10 cellular contexts compared by ENCODE assay signal in the genomic region with DNA sequence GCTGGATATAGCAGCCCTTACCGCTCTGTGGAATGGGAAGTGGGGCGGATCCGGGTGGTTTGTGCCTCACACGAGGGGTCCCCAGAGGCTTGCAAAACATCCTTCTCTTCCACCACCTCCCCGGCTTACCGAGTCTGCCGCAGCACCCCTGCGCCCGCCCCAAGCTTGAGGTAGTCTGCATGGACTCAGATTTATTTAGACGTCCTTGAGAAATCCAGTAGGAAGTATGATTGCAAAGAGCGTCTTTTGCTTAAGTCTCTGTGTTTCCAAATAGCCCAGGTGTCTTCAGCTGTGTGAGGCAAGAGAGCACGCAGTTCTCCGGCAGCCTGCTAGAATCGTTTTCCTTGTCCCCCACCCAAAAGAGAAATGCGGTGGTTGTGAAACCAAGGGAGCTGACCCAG. TPM values are rescaled to one million over a fixed set of nuclear protein-coding genes. Genes with fewer than 3 reads are reported as not detected.
DNase-seq lines count a peak whose midpoint lies in the region; ATAC-seq, FAIRE-seq and TF ChIP-seq lines count a peak whose summit lies in the region.
"Had no signal": no experiment of that assay in that cellular context is flagged by ENCODE, and none has a peak within 500 bp of the region (broad histone marks: within the 10 kb centered on the region; RNA-seq: fewer than 3 reads in every experiment).

No MANE protein-coding gene starts in this region.

- H3K36me3 ChIP-seq in Caco-2 (ENCODE audit: control insufficient read depth, insufficient read depth, low read length) (no peaks in the 10 kb centered on the region), ovary (no peaks in the 10 kb centered on the region)

- H3K36me3 Mint-ChIP-seq in Caco-2 (ENCODE audit: insufficient read depth, unreplicated experiment), result no peaks in the 10 kb centered on the region
- H3K36me3 Mint-ChIP-seq: IgD-negative memory B cell had no signal

- BruUV-seq in Caco-2 (replicated peaks; lab: Mats Ljungman, UMichigan), result no TSS peak

- 5 to 20% (median 5%) methylated on average over 15 of the region's 15 CpGs for WGBS in ovary, 3 donors

- POLR2A ChIA-PET in Caco-2 (lab: Charles Lee), result interaction anchor here (0.7 kb wide), 1 partner anchor 797 kb away, joined by 5 read pairs; no protein-coding TSS in a partner anchor

- H3K27me3 ChIP-seq in Caco-2 (replicated peaks; ENCODE audit: control insufficient read depth, insufficient read depth, low read length) (peaks cover 1% of the 10 kb centered on the region; the same call in 1 of the 2 replicates), dorsolateral prefrontal cortex (no peaks in the 10 kb centered on the region), ovary (no peaks in the 10 kb centered on the region)

- H3K9me3 ChIP-seq in Caco-2 (no peaks in the 10 kb centered on the region), ovary (no peaks in the 10 kb centered on the region)

- intact Hi-C loops in Caco-2 (cut with micrococcal nuclease; ENCODE audit: unreplicated experiment) (loop anchor here (2.0 kb wide), 1 partner anchor 19 kb away; the partner anchor contains the start of gene ZDHHC7), dorsolateral prefrontal cortex (cut with DNase I) (no loop called here), ovary (cut with DNase I) (loop anchor here in 1 of 4 donors (10.0 kb wide), 1 partner anchor 215 kb away; no protein-coding TSS in a partner anchor)

- ATAC-seq in GM18511 (IDR thresholded peaks at IDR 0.05; ENCODE audit: unreplicated experiment), result no peak
- no peak for ATAC-seq in GM21825 (IDR thresholded peaks at IDR 0.05; ENCODE audit: unreplicated experiment)

- H3K27ac ChIP-seq in dorsolateral prefrontal cortex (peak overlapping the region in 22 of 59 donors; percentile 5 to 95 (median 61)), ovary (peak overlapping the region in 1 of 2 donors; percentile 64)

- no peak for TF ChIP-seq EP300 in ovary (IDR thresholded peaks at IDR 0.05)

- TF ChIP-seq CTCF in Caco-2 (IDR thresholded peaks at IDR 0.05; ENCODE audit: insufficient read depth in 1 of 2, low read depth in 1 of 2, low read length in 1 of 2, severe bottlenecking in 1 of 2, unreplicated experiment in 1 of 2), result no peak
- no peak for TF ChIP-seq CTCF in dorsolateral prefrontal cortex (IDR thresholded peaks at IDR 0.05 in 54 of 56, conservative IDR thresholded peaks at IDR 0.05 in 2 of 56; ENCODE audit: low read depth in 1 of 56, partially characterized antibody in 56 of 56)
- TF ChIP-seq CTCF in ovary (IDR thresholded peaks at IDR 0.05), result no peak

- no peaks in the 10 kb centered on the region for H3K9me3 Mint-ChIP-seq in Caco-2 (ENCODE audit: unreplicated experiment)
- H3K9me3 Mint-ChIP-seq: IgD-negative memory B cell had no signal

- no peak overlapping the region for H3K27ac Mint-ChIP-seq in Caco-2 (ENCODE audit: unreplicated experiment)

- peak; percentile 16 for TF ChIP-seq POLR2A in ovary (IDR thresholded peaks at IDR 0.05)
- TF ChIP-seq POLR2A in GM12892 (IDR thresholded peaks at IDR 0.05; ENCODE audit: low read depth, low read length), result no peak
- TF ChIP-seq POLR2A in erythroblast (IDR thresholded peaks at IDR 0.05; ENCODE audit: low read length), result no peak

- DNase-seq in Caco-2, result no peak
- DNase-seq in NOMO-1 treated with dmso at 0.1 percent for 144 hours (lab: John Stamatoyannopoulos, UW; ENCODE audit: unreplicated experiment), result peak; percentile 35
- no peak for DNase-seq in dorsolateral prefrontal cortex
- DNase-seq in ovary, result peak; percentile 46 to 75 (median 65)
- DNase-seq in GM12892 (ENCODE audit: insufficient read length), result no peak
- DNase-seq in erythroblast (lab: John Stamatoyannopoulos, UW), result no peak
- DNase-seq: NCI-H345 had no signal

- peaks cover 26% of the 10 kb centered on the region for H3K4me1 Mint-ChIP-seq in Caco-2 (ENCODE audit: low read depth, unreplicated experiment)

- peaks cover 28% of the 10 kb centered on the region for H3K4me1 ChIP-seq in Caco-2
- peaks cover 9% of the 10 kb centered on the region for H3K4me1 ChIP-seq in ovary (ENCODE audit: insufficient read depth)

- CTCF ChIA-PET in Caco-2 (lab: Charles Lee), result no interaction called here

- FAIRE-seq in GM12892 (lab: Jason Lieb, UNC), result no peak

- no peaks in the 10 kb centered on the region for H3K27me3 Mint-ChIP-seq in Caco-2 (ENCODE audit: insufficient read depth, unreplicated experiment)

- no peak overlapping the region for H3K4me3 ChIP-seq in Caco-2 (ENCODE audit: low read depth, low read length)
- H3K4me3 ChIP-seq in dorsolateral prefrontal cortex, result peak overlapping the region in 50 of 59 donors; percentile 7 to 98 (median 91)
- H3K4me3 ChIP-seq in ovary, result no peak overlapping the region

- H3K4me3 Mint-ChIP-seq in Caco-2 (ENCODE audit: unreplicated experiment), result peak overlapping the region; percentile 92

RNA-seq across cellular contexts. Expression of gene KIAA0513, which starts 2.4 kb away (rescaled TPM):
- total RNA-seq in Caco-2 (2022) (7.1 and 7.9 TPM in 2 replicates), dorsolateral prefrontal cortex (100 to 1,000 TPM in 119 of 120 experiments, 10 to 100 TPM in 1; 72.3 to 269 (median 208) TPM), ovary (10 to 100 TPM in 1 of 7 donors, 1 to 10 TPM in 6; 3.4 to 12.8 (median 7.5) TPM)
- 1 to 10 TPM; 2.8 to 3.9 TPM for polyA plus RNA-seq in ovary
- polyA plus RNA-seq in GM12892 (2012; ENCODE audit: missing spikeins), result 3.1 TPM

RNA-seq across cellular contexts. Expression of gene ZDHHC7, which starts 18.6 kb away (rescaled TPM):
- total RNA-seq in Caco-2 (2022) (82.8 and 85.7 TPM in 2 replicates), dorsolateral prefrontal cortex (10 to 100 TPM; 22.0 to 43.5 (median 31.1) TPM), ovary (10 to 100 TPM; 28.3 to 39.6 (median 32.7) TPM)
- polyA plus RNA-seq in ovary, result 10 to 100 TPM; 23.9 to 54.5 TPM
- 18.7 TPM for polyA plus RNA-seq in GM12892 (2012; ENCODE audit: missing spikeins)

Comparison
In these comparisons a context has a peak if more than half of its experiments do, and no peak if none do; other contexts are left out.
1. DNase-seq: peak in NOMO-1 treated with dmso at 0.1 percent for 144 hours (single experiment) and ovary (5 of 5); none in Caco-2 (0 of 2), dorsolateral prefrontal cortex (0 of 10), GM12892 (single experiment) and erythroblast (0 of 2).
2. H3K4me3 ChIP-seq: peak in dorsolateral prefrontal cortex (50 of 59); none in Caco-2 (single experiment) and ovary (single experiment).